In the genomic region with DNA sequence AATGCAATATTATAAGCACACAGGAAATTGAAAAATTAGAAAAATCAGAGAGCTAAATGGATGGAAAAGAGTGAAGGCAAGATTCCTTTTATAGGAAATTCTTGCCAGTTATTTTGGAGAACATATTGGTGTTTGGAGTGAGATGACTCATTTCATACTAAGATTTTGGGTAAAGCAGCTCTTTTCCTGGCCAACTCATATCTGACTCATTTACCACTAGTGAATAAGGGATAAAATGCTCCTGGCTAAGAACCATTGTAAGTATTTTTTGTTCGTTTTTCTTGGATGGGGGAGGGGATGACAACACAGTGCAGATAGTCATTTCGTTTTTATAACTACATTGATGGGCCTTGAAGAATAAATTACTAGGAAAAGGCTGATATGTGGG, we compare ENCODE assay signal across 12 cellular contexts.
DNase-seq lines count a peak whose midpoint lies in the region; TF ChIP-seq lines count a peak whose summit lies in the region.
"Had no signal": no experiment of that assay in that cellular context is flagged by ENCODE, and none has a peak within 500 bp of the region (broad histone marks: within the 10 kb centered on the region; RNA-seq: fewer than 3 reads in every experiment).

No MANE protein-coding gene starts in this region.

- peak overlapping the region; percentile 74 for H3K27ac ChIP-seq in caudate nucleus (ENCODE audit: low read depth, low read length)
- no peak overlapping the region for H3K27ac ChIP-seq in endodermal cell (ENCODE audit: low read depth, low read length)
- H3K27ac ChIP-seq in esophagus muscularis mucosa (replicated peaks in 1 of 4) = no peak overlapping the region

- no peaks in the 10 kb centered on the region for H3K27me3 ChIP-seq in endodermal cell (ENCODE audit: control insufficient read depth, insufficient read depth, low read length, poor library complexity, severe bottlenecking)
- H3K27me3 ChIP-seq in esophagus muscularis mucosa = no peaks in the 10 kb centered on the region

- H3K27ac Mint-ChIP-seq in endodermal cell (no peak overlapping the region), nephron progenitor cell (no peak overlapping the region)

- peaks cover under 1% of the 10 kb centered on the region for H3K9me3 Mint-ChIP-seq in endodermal cell
- H3K9me3 Mint-ChIP-seq in nephron progenitor cell = peaks cover 22% of the 10 kb centered on the region

- 78% methylated on average over 2 of the region's 2 CpGs; no CpG with 5 or more reads in 1 of the 2 experiments for WGBS in endodermal cell (ENCODE audit: insufficient coverage in 1 of 2, insufficient read length in 1 of 2), 2 experiments
- WGBS in esophagus muscularis mucosa = 23% methylated on average over 2 of the region's 2 CpGs

- CTCF ChIA-PET in AG04449 (lab: Yijun Ruan, JAX) = interaction anchor here (1.1 to 1.3 kb wide), 2 partner anchors 131 to 388 kb away, joined by 3 read pairs; no protein-coding TSS in a partner anchor

- peak; percentile 79 for DNase-seq in AG04449 (ENCODE audit: low read depth, low spot score)
- DNase-seq in LHCN-M2 (ENCODE audit: low read depth) = peak; percentile 99
- DNase-seq in caudate nucleus (lab: John Stamatoyannopoulos, UW) = peak in 1 of 61 donors; percentile 19
- peak; percentile 9 to 86 for DNase-seq in lung microvascular endothelial cell (ENCODE audit: low read depth in 2 of 2)
- no peak for DNase-seq in endodermal cell
- no peak for DNase-seq in esophagus muscularis mucosa (ENCODE audit: extremely low spot score)
- DNase-seq in nephron progenitor cell = no peak
- no peak for DNase-seq in globus pallidus (ENCODE audit: low spot score)
- DNase-seq: esophagus squamous epithelium, NCI-H2227 treated with DMSO at 0.1 percent for 48 hours, T1000 had no signal

- no peak for TF ChIP-seq POLR2A in esophagus muscularis mucosa (IDR thresholded peaks at IDR 0.05; ENCODE audit: low read depth)

- no peaks in the 10 kb centered on the region for H3K36me3 Mint-ChIP-seq in endodermal cell (ENCODE audit: low read depth)
- peaks cover 5% of the 10 kb centered on the region for H3K36me3 Mint-ChIP-seq in nephron progenitor cell (ENCODE audit: low read depth)

- H3K4me3 ChIP-seq in AG04449 (ENCODE audit: low read depth, low read length) (no peak overlapping the region), endodermal cell (ENCODE audit: low read length) (no peak overlapping the region), esophagus muscularis mucosa (no peak overlapping the region)
- H3K4me3 ChIP-seq: esophagus squamous epithelium had no signal

- H3K4me3 Mint-ChIP-seq in endodermal cell (no peak overlapping the region), nephron progenitor cell (no peak overlapping the region)
- H3K4me3 Mint-ChIP-seq: neural crest cell had no signal

- intact Hi-C loops in esophagus muscularis mucosa (cut with DNase I) = no loop called here

- no peak for TF ChIP-seq EP300 in esophagus muscularis mucosa (IDR thresholded peaks at IDR 0.05)

- no peak overlapping the region for H3K9ac ChIP-seq in endodermal cell (ENCODE audit: extremely low read depth, low read length, poor library complexity, severe bottlenecking)

- H3K4me1 Mint-ChIP-seq in endodermal cell = peaks cover 3% of the 10 kb centered on the region
- peaks cover 12% of the 10 kb centered on the region for H3K4me1 Mint-ChIP-seq in nephron progenitor cell

- TF ChIP-seq CTCF in AG04449 (IDR thresholded peaks at IDR 0.05; ENCODE audit: insufficient read depth, low read length, missing control alignments) (no peak), endodermal cell (conservative IDR thresholded peaks at IDR 0.05) (no peak), esophagus muscularis mucosa (IDR thresholded peaks at IDR 0.05) (no peak), nephron progenitor cell (IDR thresholded peaks at IDR 0.05) (no peak)

- H3K27me3 Mint-ChIP-seq in endodermal cell (ENCODE audit: insufficient read depth) (no peaks in the 10 kb centered on the region), nephron progenitor cell (ENCODE audit: low read depth, poor library complexity) (no peaks in the 10 kb centered on the region)

- H3K36me3 ChIP-seq in endodermal cell (ENCODE audit: control insufficient read depth, insufficient read depth, low read length) = no peaks in the 10 kb centered on the region
- H3K36me3 ChIP-seq in esophagus muscularis mucosa = no peaks in the 10 kb centered on the region
- H3K36me3 ChIP-seq: esophagus squamous epithelium had no signal

- POLR2A ChIA-PET in AG04449 (lab: Yijun Ruan, JAX) = interaction anchor here (0.7 to 0.8 kb wide), 2 partner anchors 35 to 140 kb away, joined by 3 read pairs; partner anchors contain the start of gene TWIST1

- H3K9me3 ChIP-seq in endodermal cell (ENCODE audit: control insufficient read depth, low read length) = no peaks in the 10 kb centered on the region
- H3K9me3 ChIP-seq in esophagus muscularis mucosa = no peaks in the 10 kb centered on the region
- H3K9me3 ChIP-seq: esophagus squamous epithelium had no signal

- H3K4me1 ChIP-seq in endodermal cell (ENCODE audit: control insufficient read depth, insufficient read depth, low read length) (no peaks in the 10 kb centered on the region), esophagus muscularis mucosa (peaks cover 5 to 21% (median 18%) of the 10 kb centered on the region in 4 donors)

Comparison
In these comparisons a context has a peak if more than half of its experiments do, and no peak if none do; other contexts are left out.
1. DNase-seq: peak in AG04449 (single experiment), LHCN-M2 (single experiment) and lung microvascular endothelial cell (2 of 2); none in endodermal cell (single experiment), esophagus muscularis mucosa (single experiment), nephron progenitor cell (single experiment) and globus pallidus (single experiment).